ENCODE assay signal across 8 cellular contexts in genomic region chr4:78939667-78940008, GRCh38. TPM values are rescaled to one million over a fixed set of nuclear protein-coding genes. Genes with fewer than 3 reads are reported as not detected.
DNase-seq lines count a peak whose midpoint lies in the region; ATAC-seq and TF ChIP-seq lines count a peak whose summit lies in the region.

No MANE protein-coding gene starts in this region.

- TF ChIP-seq CTCF in LNCaP clone FGC (IDR thresholded peaks at IDR 0.05; ENCODE audit: control insufficient read depth, extremely low read depth, insufficient read depth) (no peak), coronary artery (IDR thresholded peaks at IDR 0.05) (no peak), neural crest cell (conservative IDR thresholded peaks at IDR 0.05) (no peak)

- peak overlapping the region; percentile 91 for H3K4me3 Mint-ChIP-seq in neural crest cell

- peaks cover 25% of the 10 kb centered on the region for H3K4me1 Mint-ChIP-seq in neural crest cell

- ATAC-seq in GM21529 (IDR thresholded peaks at IDR 0.05; ENCODE audit: unreplicated experiment) (peak; percentile 22), HG03175 (IDR thresholded peaks at IDR 0.05; ENCODE audit: unreplicated experiment) (no peak)

- peak overlapping the region; percentile 79 for H3K4me3 ChIP-seq in GM08714 (ENCODE audit: low read length)
- H3K4me3 ChIP-seq in LNCaP clone FGC (ENCODE audit: low read depth, low read length), result peak overlapping the region; percentile 64
- peak overlapping the region; percentile 81 for H3K4me3 ChIP-seq in coronary artery

- no peak overlapping the region for H3K27ac ChIP-seq in coronary artery

- H3K27me3 Mint-ChIP-seq in neural crest cell (ENCODE audit: low read depth), result peaks cover 31% of the 10 kb centered on the region

- no peaks in the 10 kb centered on the region for H3K9me3 Mint-ChIP-seq in neural crest cell

- no peak for DNase-seq in LNCaP clone FGC (ENCODE audit: low read depth)
- no peak for DNase-seq in coronary artery (ENCODE audit: low spot score)
- no peak for DNase-seq in neural crest cell (ENCODE audit: low read depth, low spot score)
- DNase-seq in iPS-NIHi11 (ENCODE audit: low spot score), result no peak
- no peak for DNase-seq in OCI-M1 (lab: John Stamatoyannopoulos, UW)

- H3K27ac Mint-ChIP-seq in neural crest cell (ENCODE audit: unreplicated experiment), result no peak overlapping the region

- peaks cover 2% of the 10 kb centered on the region for H3K36me3 Mint-ChIP-seq in neural crest cell (ENCODE audit: low read depth)

RNA-seq across cellular contexts. Expression of gene PAQR3, which starts 0.4 kb away (rescaled TPM):
- total RNA-seq in neural crest cell, result 28.1 and 28.8 TPM in 2 replicates
